In genomic region chr14:72155379-72155993, GRCh38 we compare ENCODE assay signal across 15 cellular contexts.
A peak's percentile ranks its signal among the peaks of the same experiment; 100 is the strongest.
DNase-seq lines count a peak whose midpoint lies in the region; ATAC-seq and TF ChIP-seq lines count a peak whose summit lies in the region.
"Had no signal": no experiment of that assay in that cellular context is flagged by ENCODE, and none has a peak within 500 bp of the region (broad histone marks: within the 10 kb centered on the region; RNA-seq: fewer than 3 reads in every experiment).

No MANE protein-coding gene starts in this region.

- in situ Hi-C loops in GM13977 (cut with MboI; ENCODE audit: low pct_unique_long_range_greater_than_20kb, low sequenced_read_pairs, unreplicated experiment), result no loop called here

- peaks cover 9% of the 10 kb centered on the region for H3K4me1 Mint-ChIP-seq in activated T-cell treated with anti-CD3 and anti-CD28 coated beads, Interleukin-2, amount 50 U/mL, for 24 hours (ENCODE audit: low read depth)
- H3K4me1 Mint-ChIP-seq in stimulated activated naive CD8-positive, alpha-beta T cell treated with anti-CD3 and anti-CD28 coated beads, Interleukin-15, amount 100 ng/mL, for 72 hours, result peaks cover 13% of the 10 kb centered on the region
- H3K4me1 Mint-ChIP-seq: CD14-positive monocyte had no signal

- H3K4me3 Mint-ChIP-seq in activated T-cell treated with anti-CD3 and anti-CD28 coated beads, Interleukin-2, amount 50 U/mL, for 24 hours, result no peak overlapping the region
- no peak overlapping the region for H3K4me3 Mint-ChIP-seq in stimulated activated naive CD8-positive, alpha-beta T cell treated with anti-CD3 and anti-CD28 coated beads, Interleukin-15, amount 100 ng/mL, for 72 hours
- H3K4me3 Mint-ChIP-seq: CD14-positive monocyte had no signal

- peak; percentile 87 for ATAC-seq in stimulated activated naive CD8-positive, alpha-beta T cell treated with anti-CD3 and anti-CD28 coated beads, Interleukin-15, amount 100 ng/mL, for 72 hours
- no peak for ATAC-seq in GM18873 (IDR thresholded peaks at IDR 0.05; ENCODE audit: low FRiP score, unreplicated experiment)
- ATAC-seq: A549 had no signal

- H3K27ac Mint-ChIP-seq in activated T-cell treated with anti-CD3 and anti-CD28 coated beads, Interleukin-2, amount 50 U/mL, for 24 hours, result peak overlapping the region; percentile 45
- H3K27ac Mint-ChIP-seq in stimulated activated naive CD8-positive, alpha-beta T cell treated with anti-CD3 and anti-CD28 coated beads, Interleukin-15, amount 100 ng/mL, for 72 hours, result no peak overlapping the region
- H3K27ac Mint-ChIP-seq: CD14-positive monocyte had no signal

- peaks cover 31% of the 10 kb centered on the region for H3K27me3 Mint-ChIP-seq in activated T-cell treated with anti-CD3 and anti-CD28 coated beads, Interleukin-2, amount 50 U/mL, for 24 hours
- peaks cover 52% of the 10 kb centered on the region for H3K27me3 Mint-ChIP-seq in stimulated activated naive CD8-positive, alpha-beta T cell treated with anti-CD3 and anti-CD28 coated beads, Interleukin-15, amount 100 ng/mL, for 72 hours

- no peak for DNase-seq in activated T-cell treated with anti-CD3 and anti-CD28 coated beads, Interleukin-2, amount 50 U/mL, for 24 hours
- DNase-seq in activated T-cell treated with anti-CD3 and anti-CD28 coated beads for 4 hours (no peak), GM13977 (ENCODE audit: low spot score) (peak; percentile 10), kidney tubule cell (ENCODE audit: low spot score) (peak; percentile 34), HPDE6-E6E7 (ENCODE audit: extremely low spot score) (no peak)
- no peak for DNase-seq in stimulated activated naive CD8-positive, alpha-beta T cell treated with anti-CD3 and anti-CD28 coated beads, Interleukin-15, amount 100 ng/mL, for 72 hours
- DNase-seq: Caco-2; KBM-7; NCI-H1048; NCI-H345; NCI-H69; NK-92 treated with Interleukin-12 subunit alpha and Interleukin-12 subunit beta, amount 100 ng/mL, for 24 hours had no signal

- H3K9me3 Mint-ChIP-seq in activated T-cell treated with anti-CD3 and anti-CD28 coated beads, Interleukin-2, amount 50 U/mL, for 24 hours, result peaks cover 12% of the 10 kb centered on the region
- peaks cover 12 to 20% of the 10 kb centered on the region in 2 donors for H3K9me3 Mint-ChIP-seq in stimulated activated naive CD8-positive, alpha-beta T cell treated with anti-CD3 and anti-CD28 coated beads, Interleukin-15, amount 100 ng/mL, for 72 hours

- no peaks in the 10 kb centered on the region for H3K36me3 Mint-ChIP-seq in activated T-cell treated with anti-CD3 and anti-CD28 coated beads, Interleukin-2, amount 50 U/mL, for 24 hours (ENCODE audit: low read depth)
- H3K36me3 Mint-ChIP-seq: CD14-positive monocyte had no signal

- TF ChIP-seq CTCF in GM13977 (IDR thresholded peaks at IDR 0.05; ENCODE audit: extremely low read depth, insufficient read depth, missing control alignments), result no peak

Comparison
In these comparisons a context has a peak if more than half of its experiments do, and no peak if none do; other contexts are left out.
1. DNase-seq: peak in GM13977 (single experiment) and kidney tubule cell (single experiment); none in activated T-cell treated with anti-CD3 and anti-CD28 coated beads, Interleukin-2, amount 50 U/mL, for 24 hours (single experiment), activated T-cell treated with anti-CD3 and anti-CD28 coated beads for 4 hours (single experiment), stimulated activated naive CD8-positive, alpha-beta T cell treated with anti-CD3 and anti-CD28 coated beads, Interleukin-15, amount 100 ng/mL, for 72 hours (0 of 2) and HPDE6-E6E7 (single experiment).